Comparison of ENCODE assay signal across 18 cellular contexts in the genomic region with DNA sequence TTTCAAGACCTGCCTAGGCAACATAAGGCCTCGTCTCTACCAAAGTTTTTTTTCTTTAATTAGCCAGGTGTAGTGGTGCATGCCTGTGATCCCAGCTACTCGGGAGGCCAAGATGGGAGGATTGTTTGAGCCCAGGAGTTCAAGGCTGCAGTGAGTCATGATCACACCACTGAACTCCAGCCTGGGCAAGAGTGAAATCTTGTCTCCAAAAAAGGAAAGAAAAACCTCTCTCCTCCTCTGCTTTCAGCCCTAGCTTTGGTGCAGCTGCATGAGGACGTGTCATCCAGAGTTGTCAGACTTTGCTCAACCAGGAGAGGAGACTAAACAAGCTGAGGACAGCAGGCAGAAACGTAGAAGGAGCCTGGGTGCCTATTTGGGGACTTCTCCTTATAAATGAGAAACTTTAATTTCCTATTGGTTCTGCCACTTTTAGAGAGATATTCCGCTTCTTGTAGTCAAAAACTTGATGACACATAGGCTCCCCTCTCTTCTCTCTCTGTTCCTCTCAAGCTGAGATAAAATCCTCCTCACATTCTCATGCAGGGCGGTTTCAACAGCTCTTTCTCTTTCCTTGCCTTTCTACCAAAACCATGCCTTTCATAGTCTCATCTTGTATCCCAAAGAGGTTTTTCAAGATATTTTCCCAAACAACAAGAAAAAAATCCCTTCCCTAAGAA.
A peak's percentile ranks its signal among the peaks of the same experiment; 100 is the strongest.
DNase-seq lines count a peak whose midpoint lies in the region; ATAC-seq and TF ChIP-seq lines count a peak whose summit lies in the region.
"Had no signal": no experiment of that assay in that cellular context is flagged by ENCODE, and none has a peak within 500 bp of the region (broad histone marks: within the 10 kb centered on the region; RNA-seq: fewer than 3 reads in every experiment).

No MANE protein-coding gene starts in this region.

- in situ Hi-C loops in IMR-90 (cut with MboI; ENCODE audit: low sequenced_read_pairs), result no loop called here

- peak; percentile 69; the same call in 1 of the 2 replicates for ATAC-seq in IMR-90 (ENCODE audit: low read depth)
- no peak for ATAC-seq in HG02885 (IDR thresholded peaks at IDR 0.05; ENCODE audit: poor library complexity, unreplicated experiment)

- no TSS peak for BruUV-seq in IMR-90 (replicated peaks; lab: Mats Ljungman, UMichigan)
- no TSS peak for BruUV-seq in A673 (replicated peaks; lab: Mats Ljungman, UMichigan)

- H3K4ac ChIP-seq in IMR-90 (ENCODE audit: low read depth, low read length), result no peak overlapping the region

- peak; percentile 13 for DNase-seq in CD1c-positive myeloid dendritic cell (ENCODE audit: extremely low spot score)
- peak; percentile 52 for DNase-seq in IMR-90
- DNase-seq in choroid plexus epithelial cell (ENCODE audit: low read depth), result peak; percentile 43
- peak; percentile 47 for DNase-seq in myocyte (ENCODE audit: low read depth)
- no peak for DNase-seq in A673 (ENCODE audit: low spot score)
- DNase-seq in C1 segment of cervical spinal cord (lab: John Stamatoyannopoulos, UW), result no peak
- DNase-seq in NCI-H1436 treated with DMSO at 0.1 percent for 48 hours (lab: John Stamatoyannopoulos, UW), result no peak
- DNase-seq: activated CD4-positive, alpha-beta memory T cell treated with anti-CD3 and anti-CD28 coated beads for 36 hours; amniotic stem cell; KG1; left ventricle myocardium inferior; NCI-H1105 treated with DMSO at 0.1 percent for 48 hours; NCI-H2171 treated with DMSO at 0.1 percent for 48 hours; NCI-H82; pancreas; Peyer's patch had no signal

- TF ChIP-seq RAD21 in IMR-90 (IDR thresholded peaks at IDR 0.05; ENCODE audit: low read length), result no peak

- H3K23ac ChIP-seq in IMR-90 (ENCODE audit: low read depth, low read length), result no peak overlapping the region

- no peaks in the 10 kb centered on the region for H3K27me3 ChIP-seq in IMR-90 (ENCODE audit: control insufficient read depth, insufficient read depth, low read length)
- no peaks in the 10 kb centered on the region for H3K27me3 ChIP-seq in A673 (replicated peaks; ENCODE audit: insufficient read depth, low read depth, low read length, poor library complexity)
- H3K27me3 ChIP-seq: pancreas, Peyer's patch, tibial nerve had no signal

- no peak overlapping the region; a peak in 1 of 4 replicates for H4K8ac ChIP-seq in IMR-90 (ENCODE audit: low read depth in 2 of 2, low read length in 2 of 2)

- CTCF ChIA-PET in IMR-90 (lab: Yijun Ruan, JAX) (no interaction called here), A673 (lab: Charles Lee) (no interaction called here)

- dilution Hi-C loops in IMR-90 (cut with HindIII; ENCODE audit: low sequenced_read_pairs, unreplicated experiment), result no loop called here

- H3K27ac ChIP-seq in IMR-90 (ENCODE audit: insufficient read depth, low read length), result no peak overlapping the region
- no peak overlapping the region for H3K27ac ChIP-seq in A673 (ENCODE audit: low read depth, low read length, poor library complexity, severe bottlenecking)
- H3K27ac ChIP-seq: left ventricle myocardium inferior, pancreas, Peyer's patch had no signal

- H2AK9ac ChIP-seq in IMR-90 (replicated peaks; ENCODE audit: low read depth, low read length, poor library complexity), result no peak overlapping the region

- TF ChIP-seq POLR2A in IMR-90 (IDR thresholded peaks at IDR 0.05; ENCODE audit: low read depth, low read length), result no peak

- no peak overlapping the region for H3K4me2 ChIP-seq in IMR-90 (ENCODE audit: low read depth, low read length)

- no peaks in the 10 kb centered on the region for H3K9me3 ChIP-seq in IMR-90 (ENCODE audit: control insufficient read depth, insufficient read depth, low read length)
- H3K9me3 ChIP-seq in A673 (ENCODE audit: low read depth, low read length, poor library complexity, severe bottlenecking), result no peaks in the 10 kb centered on the region
- H3K9me3 ChIP-seq: pancreas, Peyer's patch had no signal

- no peaks in the 10 kb centered on the region for H3K79me1 ChIP-seq in IMR-90 (ENCODE audit: low read depth in 1 of 2, low read length in 2 of 2)

- H4K5ac ChIP-seq in IMR-90 (ENCODE audit: low read depth, low read length), result no peak overlapping the region

- H3K56ac ChIP-seq in IMR-90 (ENCODE audit: extremely low read depth, insufficient read depth, low read length), result no peak overlapping the region

- intact Hi-C loops in IMR-90 (cut with micrococcal nuclease), result no loop called here
- intact Hi-C loops in A673 (cut with micrococcal nuclease; ENCODE audit: unreplicated experiment), result no loop called here

- H2BK120ac ChIP-seq in IMR-90 (ENCODE audit: low read depth, low read length), result no peak overlapping the region; the same call in 1 of the 2 replicates

- WGBS in IMR-90 (ENCODE audit: extremely low coverage in 2 of 2, insufficient read length in 1 of 2), 2 experiments, result no CpG with 5 or more reads among the region's 6 CpGs

- H3K18ac ChIP-seq in IMR-90 (ENCODE audit: low read depth, low read length), result peak overlapping the region; percentile 10; the same call in 1 of the 2 replicates

- no peak overlapping the region for H2AFZ ChIP-seq in IMR-90 (replicated peaks; ENCODE audit: low read length, poor library complexity)

- H4K91ac ChIP-seq in IMR-90 (ENCODE audit: insufficient read depth, low read depth, low read length), result no peak overlapping the region

- no peak overlapping the region for H2BK15ac ChIP-seq in IMR-90 (ENCODE audit: low read depth, low read length)

- no peak overlapping the region; the same call in 1 of the 2 replicates for H2AK5ac ChIP-seq in IMR-90 (ENCODE audit: low read depth, low read length)

- H3K9me1 ChIP-seq in IMR-90 (ENCODE audit: insufficient read depth, low read length), result no peaks in the 10 kb centered on the region

- POLR2A ChIA-PET in IMR-90 (lab: Charles Lee; ENCODE audit: unreplicated experiment) (no interaction called here), A673 (lab: Charles Lee; ENCODE audit: low non-redundant PET) (no interaction called here)

- no peak overlapping the region; the same call in 1 of the 2 replicates for H3K14ac ChIP-seq in IMR-90 (replicated peaks; ENCODE audit: low read depth, low read length)

- H3K36me3 ChIP-seq in IMR-90 (ENCODE audit: control insufficient read depth, insufficient read depth, low read length) (no peaks in the 10 kb centered on the region), A673 (ENCODE audit: insufficient read depth, low read length, poor library complexity, severe bottlenecking) (no peaks in the 10 kb centered on the region)
- H3K36me3 ChIP-seq: left ventricle myocardium inferior, pancreas, Peyer's patch, tibial nerve had no signal

- H3K4me1 ChIP-seq in IMR-90 (ENCODE audit: control insufficient read depth, insufficient read depth, low read length) (no peaks in the 10 kb centered on the region), A673 (ENCODE audit: insufficient read depth, low read length, poor library complexity, severe bottlenecking) (no peaks in the 10 kb centered on the region)
- H3K4me1 ChIP-seq: left ventricle myocardium inferior, Peyer's patch, tibial nerve had no signal

- H3K9ac ChIP-seq in IMR-90 (ENCODE audit: low read depth, low read length), result no peak overlapping the region

- H2BK20ac ChIP-seq in IMR-90 (ENCODE audit: low read depth, low read length), result peak overlapping the region; percentile 63; the same call in 1 of the 2 replicates

- TF ChIP-seq CTCF in IMR-90 (conservative IDR thresholded peaks at IDR 0.05; ENCODE audit: low read depth, low read length) (no peak), choroid plexus epithelial cell (conservative IDR thresholded peaks at IDR 0.05; ENCODE audit: low read depth, low read length) (no peak), A673 (conservative IDR thresholded peaks at IDR 0.05; ENCODE audit: low read depth, low read length) (no peak)

- H3K4me3 ChIP-seq in IMR-90 (ENCODE audit: insufficient read depth, low read depth, low read length) (no peak overlapping the region), choroid plexus epithelial cell (ENCODE audit: low read depth, low read length) (no peak overlapping the region), A673 (ENCODE audit: low read depth, low read length, poor library complexity, severe bottlenecking) (no peak overlapping the region)
- H3K4me3 ChIP-seq: left ventricle myocardium inferior, pancreas, Peyer's patch, tibial nerve had no signal

- H4K20me1 ChIP-seq in IMR-90 (ENCODE audit: insufficient read depth, low read length), result no peaks in the 10 kb centered on the region

- peak overlapping the region; percentile 4 for H2BK5ac ChIP-seq in IMR-90 (ENCODE audit: low read depth, low read length, poor library complexity, severe bottlenecking)

TF ChIP-seq in IMR-90, 13 proteins besides CTCF, POLR2A, EP300 and RAD21 (continues in another document):
- TF ChIP-seq SMC3 (IDR thresholded peaks at IDR 0.05; ENCODE audit: low read depth, low read length) (no peak), CHD1 (IDR thresholded peaks at IDR 0.05; ENCODE audit: low read depth, low read length) (no peak), NFE2L2 (IDR thresholded peaks at IDR 0.05; ENCODE audit: low read depth, low read length) (no peak), MXI1 (IDR thresholded peaks at IDR 0.05; ENCODE audit: borderline replicate concordance, low read depth, low read length) (no peak), ELK1 (IDR thresholded peaks at IDR 0.05; ENCODE audit: borderline replicate concordance, low read depth, low read length) (no peak), CEBPB (IDR thresholded peaks at IDR 0.05; ENCODE audit: low read depth, low read length) (no peak), MAFK (IDR thresholded peaks at IDR 0.05; ENCODE audit: low read depth, low read length) (no peak), FOS (IDR thresholded peaks at IDR 0.05; ENCODE audit: low read depth, low read length) (no peak), RFX5 (IDR thresholded peaks at IDR 0.05; ENCODE audit: low read depth, low read length) (no peak), RCOR1 (IDR thresholded peaks at IDR 0.05; ENCODE audit: insufficient replicate concordance, low read length) (no peak), BHLHE40 (IDR thresholded peaks at IDR 0.05; ENCODE audit: low read depth, low read length) (no peak)
- TF ChIP-seq, protein P1, sequence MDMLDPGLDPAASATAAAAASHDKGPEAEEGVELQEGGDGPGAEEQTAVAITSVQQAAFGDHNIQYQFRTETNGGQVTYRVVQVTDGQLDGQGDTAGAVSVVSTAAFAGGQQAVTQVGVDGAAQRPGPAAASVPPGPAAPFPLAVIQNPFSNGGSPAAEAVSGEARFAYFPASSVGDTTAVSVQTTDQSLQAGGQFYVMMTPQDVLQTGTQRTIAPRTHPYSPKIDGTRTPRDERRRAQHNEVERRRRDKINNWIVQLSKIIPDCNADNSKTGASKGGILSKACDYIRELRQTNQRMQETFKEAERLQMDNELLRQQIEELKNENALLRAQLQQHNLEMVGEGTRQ (IDR thresholded peaks at IDR 0.05; ENCODE audit: low read depth, low read length), result no peak

Comparison
In these comparisons a context has a peak if more than half of its experiments do, and no peak if none do; other contexts are left out.
1. DNase-seq: peak in CD1c-positive myeloid dendritic cell (single experiment), IMR-90 (single experiment), choroid plexus epithelial cell (single experiment) and myocyte (single experiment); none in A673 (single experiment), C1 segment of cervical spinal cord (0 of 14) and NCI-H1436 treated with DMSO at 0.1 percent for 48 hours (single experiment).